ENCODE assay signal across 1 cellular context in the genomic region with DNA sequence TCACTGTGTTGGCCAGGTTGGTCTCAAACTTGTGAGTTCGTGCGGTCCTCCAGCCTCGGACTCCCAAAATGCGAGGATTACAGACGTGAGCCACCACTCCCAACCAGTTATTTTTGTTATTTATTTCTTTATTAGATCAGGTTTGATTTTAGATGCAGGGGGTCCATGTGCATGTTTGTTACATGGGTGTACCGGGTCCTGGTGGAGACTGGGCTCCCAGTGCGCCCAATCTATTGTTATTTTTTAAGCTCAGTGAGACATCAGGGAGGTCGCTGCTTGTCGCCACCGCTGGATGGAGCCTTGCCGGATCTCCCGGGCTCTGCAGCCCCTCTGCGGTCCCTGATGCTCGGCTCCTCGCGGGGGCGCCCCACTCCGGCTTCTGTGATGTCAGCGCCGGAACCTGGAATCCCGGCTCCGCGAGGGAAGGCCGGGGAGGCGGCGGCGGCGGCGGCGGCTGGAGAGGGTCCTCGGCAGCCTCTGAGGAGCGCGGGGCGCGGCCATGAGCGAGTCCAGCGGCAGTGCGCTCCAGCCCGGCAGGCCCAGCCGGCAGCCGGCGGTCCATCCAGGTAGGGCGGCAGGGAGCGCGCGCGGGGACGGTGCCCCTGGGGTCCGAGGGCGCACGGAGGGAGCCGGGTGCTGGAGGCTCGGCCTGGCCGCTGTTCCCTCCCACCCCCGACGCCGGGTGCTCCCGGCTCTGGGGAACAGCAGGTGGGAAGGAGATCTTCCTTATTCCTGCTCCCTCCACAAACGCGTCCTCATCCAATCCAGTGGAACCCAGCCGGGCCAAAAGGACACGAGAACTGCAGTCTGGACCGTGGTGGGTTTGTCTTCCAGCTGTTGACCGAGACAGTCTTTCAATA.
TF ChIP-seq lines count a peak whose summit lies in the region.

Gene TMC7, plus strand, starts transcription at position 370 of the 860 bp plus-strand sequence. Its CDS starts 130 bp downstream, at position 500.

TF ChIP-seq in HepG2, 621 proteins besides CTCF, POLR2A, EP300 and RAD21 (continued from another document and continues in another):
- TF ChIP-seq, protein P1, sequence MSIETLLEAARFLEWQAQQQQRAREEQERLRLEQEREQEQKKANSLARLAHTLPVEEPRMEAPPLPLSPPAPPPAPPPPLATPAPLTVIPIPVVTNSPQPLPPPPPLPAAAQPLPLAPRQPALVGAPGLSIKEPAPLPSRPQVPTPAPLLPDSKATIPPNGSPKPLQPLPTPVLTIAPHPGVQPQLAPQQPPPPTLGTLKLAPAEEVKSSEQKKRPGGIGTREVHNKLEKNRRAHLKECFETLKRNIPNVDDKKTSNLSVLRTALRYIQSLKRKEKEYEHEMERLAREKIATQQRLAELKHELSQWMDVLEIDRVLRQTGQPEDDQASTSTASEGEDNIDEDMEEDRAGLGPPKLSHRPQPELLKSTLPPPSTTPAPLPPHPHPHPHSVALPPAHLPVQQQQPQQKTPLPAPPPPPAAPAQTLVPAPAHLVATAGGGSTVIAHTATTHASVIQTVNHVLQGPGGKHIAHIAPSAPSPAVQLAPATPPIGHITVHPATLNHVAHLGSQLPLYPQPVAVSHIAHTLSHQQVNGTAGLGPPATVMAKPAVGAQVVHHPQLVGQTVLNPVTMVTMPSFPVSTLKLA (IDR thresholded peaks at IDR 0.05): no peak
- TF ChIP-seq ZNF7 (CRISPR knock-in tag; IDR thresholded peaks at IDR 0.05) (no peak), FOXC1 (CRISPR knock-in tag; IDR thresholded peaks at IDR 0.05; ENCODE audit: borderline replicate concordance) (peak; percentile 61), HOXA3 (CRISPR knock-in tag; IDR thresholded peaks at IDR 0.05) (peak; percentile 88), MAFF (IDR thresholded peaks at IDR 0.05; ENCODE audit: low read depth, low read length) (no peak; the same call in 1 of the 2 replicates), KDM4B (CRISPR knock-in tag; IDR thresholded peaks at IDR 0.05) (peak; percentile 92), SP2 (CRISPR knock-in tag; IDR thresholded peaks at IDR 0.05) (peak; percentile 55), MAZ (IDR thresholded peaks at IDR 0.05; ENCODE audit: borderline replicate concordance, low read depth, low read length) (peak; percentile 85; the same call in 1 of the 2 replicates), MAZ (CRISPR knock-in tag; IDR thresholded peaks at IDR 0.05; ENCODE audit: low read depth) (peak; percentile 92), ZNF335 (CRISPR knock-in tag; IDR thresholded peaks at IDR 0.05) (peak; percentile 79), KLF6 (CRISPR knock-in tag; IDR thresholded peaks at IDR 0.05) (peak; percentile 83; the same call in 1 of the 2 replicates), ZSCAN21 (CRISPR knock-in tag; IDR thresholded peaks at IDR 0.05; ENCODE audit: borderline replicate concordance) (peak; percentile 86), HOXA7 (CRISPR knock-in tag; IDR thresholded peaks at IDR 0.05) (no peak), PCBP2 (optimal IDR thresholded peaks at IDR 0.05; ENCODE audit: low read depth, low read length, poor library complexity, severe bottlenecking) (no peak), ZNF234 (CRISPR knock-in tag; conservative IDR thresholded peaks at IDR 0.05) (peak; percentile 79; the same call in 1 of the 2 replicates), KDM5A (IDR thresholded peaks at IDR 0.05; ENCODE audit: borderline replicate concordance, low read length) (no peak; the same call in 1 of the 2 replicates), ZNF891 (CRISPR knock-in tag; IDR thresholded peaks at IDR 0.05) (peak; percentile 67; the same call in 1 of the 2 replicates), NPAS2 (CRISPR knock-in tag; IDR thresholded peaks at IDR 0.05; ENCODE audit: borderline replicate concordance) (no peak), GATAD1 (CRISPR knock-in tag; IDR thresholded peaks at IDR 0.05) (peak; percentile 73; the same call in 1 of the 2 replicates), ZGPAT (CRISPR knock-in tag; IDR thresholded peaks at IDR 0.05) (peak; percentile 92), GTF3A (CRISPR knock-in tag; conservative IDR thresholded peaks at IDR 0.05) (0 out of 2 replicates have a peak, but pooled peaks have one; percentile 84), E2F2 (CRISPR knock-in tag; IDR thresholded peaks at IDR 0.05; ENCODE audit: borderline replicate concordance) (no peak), NBN (conservative IDR thresholded peaks at IDR 0.05) (no peak), FIP1L1 (IDR thresholded peaks at IDR 0.05; ENCODE audit: borderline replicate concordance, insufficient read depth, low read depth, low read length) (no peak), ARNTL (CRISPR knock-in tag; IDR thresholded peaks at IDR 0.05) (0 out of 2 replicates have a peak, but pooled peaks have one; percentile 69), SOX5 (CRISPR knock-in tag; IDR thresholded peaks at IDR 0.05; ENCODE audit: borderline replicate concordance) (peak; percentile 73; the same call in 1 of the 2 replicates), U2AF2 (IDR thresholded peaks at IDR 0.05; ENCODE audit: low read depth, low read length) (no peak), ZNF83 (CRISPR knock-in tag; IDR thresholded peaks at IDR 0.05; ENCODE audit: borderline replicate concordance) (no peak; the same call in 1 of the 2 replicates), GLMP (CRISPR knock-in tag; IDR thresholded peaks at IDR 0.05; ENCODE audit: borderline replicate concordance) (no peak), HMG20B (CRISPR knock-in tag; conservative IDR thresholded peaks at IDR 0.05) (0 out of 2 replicates have a peak, but pooled peaks have one; percentile 44), SRY (CRISPR knock-in tag; IDR thresholded peaks at IDR 0.05) (peak; percentile 76; the same call in 1 of the 2 replicates), ZNF556 (CRISPR knock-in tag; IDR thresholded peaks at IDR 0.05; ENCODE audit: borderline replicate concordance) (peak; percentile 87; the same call in 1 of the 2 replicates), ZNF761 (CRISPR knock-in tag; conservative IDR thresholded peaks at IDR 0.05) (peak; percentile 92), MAFG (CRISPR knock-in tag; IDR thresholded peaks at IDR 0.05) (no peak), ZNF18 (CRISPR knock-in tag; IDR thresholded peaks at IDR 0.05; ENCODE audit: insufficient replicate concordance) (no peak), TOPORS (CRISPR knock-in tag; IDR thresholded peaks at IDR 0.05) (peak; percentile 95), ZNF326 (CRISPR knock-in tag; IDR thresholded peaks at IDR 0.05; ENCODE audit: borderline replicate concordance) (no peak), ZKSCAN8 (CRISPR knock-in tag; IDR thresholded peaks at IDR 0.05; ENCODE audit: borderline replicate concordance) (peak; percentile 59; the same call in 1 of the 2 replicates), NKX3-1 (CRISPR knock-in tag; IDR thresholded peaks at IDR 0.05) (no peak), CEBPB (IDR thresholded peaks at IDR 0.05; ENCODE audit: borderline replicate concordance, low read depth, low read length) (no peak)
- TF ChIP-seq, protein P2, sequence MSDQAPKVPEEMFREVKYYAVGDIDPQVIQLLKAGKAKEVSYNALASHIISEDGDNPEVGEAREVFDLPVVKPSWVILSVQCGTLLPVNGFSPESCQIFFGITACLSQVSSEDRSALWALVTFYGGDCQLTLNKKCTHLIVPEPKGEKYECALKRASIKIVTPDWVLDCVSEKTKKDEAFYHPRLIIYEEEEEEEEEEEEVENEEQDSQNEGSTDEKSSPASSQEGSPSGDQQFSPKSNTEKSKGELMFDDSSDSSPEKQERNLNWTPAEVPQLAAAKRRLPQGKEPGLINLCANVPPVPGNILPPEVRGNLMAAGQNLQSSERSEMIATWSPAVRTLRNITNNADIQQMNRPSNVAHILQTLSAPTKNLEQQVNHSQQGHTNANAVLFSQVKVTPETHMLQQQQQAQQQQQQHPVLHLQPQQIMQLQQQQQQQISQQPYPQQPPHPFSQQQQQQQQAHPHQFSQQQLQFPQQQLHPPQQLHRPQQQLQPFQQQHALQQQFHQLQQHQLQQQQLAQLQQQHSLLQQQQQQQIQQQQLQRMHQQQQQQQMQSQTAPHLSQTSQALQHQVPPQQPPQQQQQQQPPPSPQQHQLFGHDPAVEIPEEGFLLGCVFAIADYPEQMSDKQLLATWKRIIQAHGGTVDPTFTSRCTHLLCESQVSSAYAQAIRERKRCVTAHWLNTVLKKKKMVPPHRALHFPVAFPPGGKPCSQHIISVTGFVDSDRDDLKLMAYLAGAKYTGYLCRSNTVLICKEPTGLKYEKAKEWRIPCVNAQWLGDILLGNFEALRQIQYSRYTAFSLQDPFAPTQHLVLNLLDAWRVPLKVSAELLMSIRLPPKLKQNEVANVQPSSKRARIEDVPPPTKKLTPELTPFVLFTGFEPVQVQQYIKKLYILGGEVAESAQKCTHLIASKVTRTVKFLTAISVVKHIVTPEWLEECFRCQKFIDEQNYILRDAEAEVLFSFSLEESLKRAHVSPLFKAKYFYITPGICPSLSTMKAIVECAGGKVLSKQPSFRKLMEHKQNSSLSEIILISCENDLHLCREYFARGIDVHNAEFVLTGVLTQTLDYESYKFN (CRISPR knock-in tag; conservative IDR thresholded peaks at IDR 0.05): peak; percentile 54
- TF ChIP-seq, protein P3, sequence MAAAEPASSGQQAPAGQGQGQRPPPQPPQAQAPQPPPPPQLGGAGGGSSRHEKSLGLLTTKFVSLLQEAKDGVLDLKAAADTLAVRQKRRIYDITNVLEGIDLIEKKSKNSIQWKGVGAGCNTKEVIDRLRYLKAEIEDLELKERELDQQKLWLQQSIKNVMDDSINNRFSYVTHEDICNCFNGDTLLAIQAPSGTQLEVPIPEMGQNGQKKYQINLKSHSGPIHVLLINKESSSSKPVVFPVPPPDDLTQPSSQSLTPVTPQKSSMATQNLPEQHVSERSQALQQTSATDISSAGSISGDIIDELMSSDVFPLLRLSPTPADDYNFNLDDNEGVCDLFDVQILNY (CRISPR knock-in tag; conservative IDR thresholded peaks at IDR 0.05): no peak
- TF ChIP-seq, protein P4, sequence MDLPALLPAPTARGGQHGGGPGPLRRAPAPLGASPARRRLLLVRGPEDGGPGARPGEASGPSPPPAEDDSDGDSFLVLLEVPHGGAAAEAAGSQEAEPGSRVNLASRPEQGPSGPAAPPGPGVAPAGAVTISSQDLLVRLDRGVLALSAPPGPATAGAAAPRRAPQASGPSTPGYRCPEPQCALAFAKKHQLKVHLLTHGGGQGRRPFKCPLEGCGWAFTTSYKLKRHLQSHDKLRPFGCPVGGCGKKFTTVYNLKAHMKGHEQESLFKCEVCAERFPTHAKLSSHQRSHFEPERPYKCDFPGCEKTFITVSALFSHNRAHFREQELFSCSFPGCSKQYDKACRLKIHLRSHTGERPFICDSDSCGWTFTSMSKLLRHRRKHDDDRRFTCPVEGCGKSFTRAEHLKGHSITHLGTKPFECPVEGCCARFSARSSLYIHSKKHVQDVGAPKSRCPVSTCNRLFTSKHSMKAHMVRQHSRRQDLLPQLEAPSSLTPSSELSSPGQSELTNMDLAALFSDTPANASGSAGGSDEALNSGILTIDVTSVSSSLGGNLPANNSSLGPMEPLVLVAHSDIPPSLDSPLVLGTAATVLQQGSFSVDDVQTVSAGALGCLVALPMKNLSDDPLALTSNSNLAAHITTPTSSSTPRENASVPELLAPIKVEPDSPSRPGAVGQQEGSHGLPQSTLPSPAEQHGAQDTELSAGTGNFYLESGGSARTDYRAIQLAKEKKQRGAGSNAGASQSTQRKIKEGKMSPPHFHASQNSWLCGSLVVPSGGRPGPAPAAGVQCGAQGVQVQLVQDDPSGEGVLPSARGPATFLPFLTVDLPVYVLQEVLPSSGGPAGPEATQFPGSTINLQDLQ (CRISPR knock-in tag; IDR thresholded peaks at IDR 0.05): peak; percentile 90; the same call in 1 of the 2 replicates
- TF ChIP-seq, protein P5, sequence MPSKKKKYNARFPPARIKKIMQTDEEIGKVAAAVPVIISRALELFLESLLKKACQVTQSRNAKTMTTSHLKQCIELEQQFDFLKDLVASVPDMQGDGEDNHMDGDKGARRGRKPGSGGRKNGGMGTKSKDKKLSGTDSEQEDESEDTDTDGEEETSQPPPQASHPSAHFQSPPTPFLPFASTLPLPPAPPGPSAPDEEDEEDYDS (CRISPR knock-in tag; IDR thresholded peaks at IDR 0.05): peak; percentile 67; the same call in 1 of the 2 replicates
